ENCODE assay signal across 9 cellular contexts in genomic region chr1:25117233-25117823, GRCh38.
DNase-seq lines count a peak whose midpoint lies in the region; ATAC-seq and TF ChIP-seq lines count a peak whose summit lies in the region.
"Had no signal": no experiment of that assay in that cellular context is flagged by ENCODE, and none has a peak within 500 bp of the region (broad histone marks: within the 10 kb centered on the region; RNA-seq: fewer than 3 reads in every experiment).

No MANE protein-coding gene starts in this region.

- POLR2A ChIA-PET in activated CD8-positive, alpha-beta T cell treated with anti-CD3 and anti-CD28 coated beads for 36 hours (lab: Charles Lee) = interaction anchor here (1.0 kb wide), 1 partner anchor 187 kb away, joined by 3 read pairs; the partner anchor contains the start of gene RUNX3

- H3K27me3 Mint-ChIP-seq in activated CD8-positive, alpha-beta T cell treated with anti-CD3 and anti-CD28 coated beads for 36 hours = peaks cover 1% of the 10 kb centered on the region

- H3K36me3 Mint-ChIP-seq in activated CD8-positive, alpha-beta T cell treated with anti-CD3 and anti-CD28 coated beads for 36 hours (ENCODE audit: low read depth) = no peaks in the 10 kb centered on the region

- peaks cover 6% of the 10 kb centered on the region for H3K9me3 Mint-ChIP-seq in activated CD8-positive, alpha-beta T cell treated with anti-CD3 and anti-CD28 coated beads for 36 hours

- peaks cover 40% of the 10 kb centered on the region for H3K4me1 Mint-ChIP-seq in activated CD8-positive, alpha-beta T cell treated with anti-CD3 and anti-CD28 coated beads for 36 hours (ENCODE audit: low read depth)

- H3K4me3 ChIP-seq in HFF-Myc (replicated peaks; ENCODE audit: low read depth, low read length) = no peak overlapping the region

- CTCF ChIA-PET in activated CD8-positive, alpha-beta T cell treated with anti-CD3 and anti-CD28 coated beads for 36 hours (lab: Charles Lee) = interaction anchor here (1.3 to 3.4 kb wide), 12 partner anchors 8 to 268 kb away, joined by 3 to 15 read pairs (median 7); no protein-coding TSS in a partner anchor

- intact Hi-C loops in activated CD8-positive, alpha-beta T cell treated with anti-CD3 and anti-CD28 coated beads for 36 hours (cut with micrococcal nuclease) = no loop called here

- no peak overlapping the region for H3K4me3 Mint-ChIP-seq in activated CD8-positive, alpha-beta T cell treated with anti-CD3 and anti-CD28 coated beads for 36 hours

- DNase-seq in ELR (ENCODE audit: low read depth) = peak; percentile 10
- no peak for DNase-seq in HFF-Myc (ENCODE audit: extremely low read depth, low read depth)
- DNase-seq in activated CD8-positive, alpha-beta T cell treated with anti-CD3 and anti-CD28 coated beads for 36 hours = peak; percentile 60
- no peak for DNase-seq in left lobe of liver (ENCODE audit: low spot score)
- DNase-seq in NCI-H510A treated with DMSO at 0.1 percent for 48 hours (lab: John Stamatoyannopoulos, UW) = no peak
- no peak for DNase-seq in DMS153 (lab: John Stamatoyannopoulos, UW)
- no peak for DNase-seq in A172 (ENCODE audit: low spot score)
- DNase-seq: NK-92 treated with Interleukin-12 subunit alpha and Interleukin-12 subunit beta, amount 100 ng/mL, for 24 hours had no signal

- ATAC-seq in activated CD8-positive, alpha-beta T cell treated with anti-CD3 and anti-CD28 coated beads for 36 hours = no peak
- ATAC-seq in left lobe of liver (peak; percentile 86), GM19467 (IDR thresholded peaks at IDR 0.05; ENCODE audit: unreplicated experiment) (no peak)

- peak; percentile 21 for TF ChIP-seq CTCF in HFF-Myc (IDR thresholded peaks at IDR 0.05; ENCODE audit: low read depth, low read length, missing control alignments)
- peak; percentile 49 for TF ChIP-seq CTCF in activated CD8-positive, alpha-beta T cell treated with anti-CD3 and anti-CD28 coated beads for 36 hours (IDR thresholded peaks at IDR 0.05)

- H3K27ac Mint-ChIP-seq in activated CD8-positive, alpha-beta T cell treated with anti-CD3 and anti-CD28 coated beads for 36 hours = no peak overlapping the region

Comparison
In these comparisons a context has a peak if more than half of its experiments do, and no peak if none do; other contexts are left out.
1. DNase-seq: peak in ELR (single experiment) and activated CD8-positive, alpha-beta T cell treated with anti-CD3 and anti-CD28 coated beads for 36 hours (single experiment); none in HFF-Myc (single experiment), left lobe of liver (single experiment), NCI-H510A treated with DMSO at 0.1 percent for 48 hours (single experiment), DMS153 (single experiment) and A172 (single experiment).